26 cellular contexts compared by ENCODE assay signal in genomic region chr4:183961772-183962171, GRCh38. TPM values are rescaled to one million over a fixed set of nuclear protein-coding genes. Genes with fewer than 3 reads are reported as not detected.
A peak's percentile ranks its signal among the peaks of the same experiment; 100 is the strongest.
DNase-seq lines count a peak whose midpoint lies in the region; ATAC-seq and TF ChIP-seq lines count a peak whose summit lies in the region.
"Had no signal": no experiment of that assay in that cellular context is flagged by ENCODE, and none has a peak within 500 bp of the region (broad histone marks: within the 10 kb centered on the region; RNA-seq: fewer than 3 reads in every experiment).

No MANE protein-coding gene starts in this region.

- no peaks in the 10 kb centered on the region for H3K27me3 Mint-ChIP-seq in glutamatergic neuron (ENCODE audit: unreplicated experiment)

- TF ChIP-seq CTCF in cardiac muscle cell (IDR thresholded peaks at IDR 0.05; ENCODE audit: low read depth, low read length) = no peak
- TF ChIP-seq CTCF in glutamatergic neuron (IDR thresholded peaks at IDR 0.05; ENCODE audit: partially characterized antibody, unreplicated experiment) = no peak

- H3K9me3 ChIP-seq in cardiac muscle cell (ENCODE audit: low read depth) = no peaks in the 10 kb centered on the region
- no peaks in the 10 kb centered on the region for H3K9me3 ChIP-seq in right cardiac atrium (ENCODE audit: control insufficient read depth, low read length)
- H3K9me3 ChIP-seq: left lung, upper lobe of left lung had no signal

- H3K36me3 Mint-ChIP-seq in glutamatergic neuron (ENCODE audit: unreplicated experiment) = peaks cover 5% of the 10 kb centered on the region
- H3K36me3 Mint-ChIP-seq: activated CD8-positive, alpha-beta memory T cell treated with anti-CD3 and anti-CD28 coated beads, Interleukin-2, amount 10 ng/mL, durations not matched to agents 7 days and 5 days; immature natural killer cell; natural killer cell had no signal

- H3K4me1 ChIP-seq in cardiac muscle cell (ENCODE audit: low read depth) (peaks cover 24% of the 10 kb centered on the region), right cardiac atrium (ENCODE audit: control insufficient read depth, insufficient read depth, low read length) (peaks cover 3% of the 10 kb centered on the region)
- H3K4me1 ChIP-seq: left lung, upper lobe of left lung had no signal

- peak overlapping the region; percentile 22 for H3K4me3 Mint-ChIP-seq in glutamatergic neuron (ENCODE audit: unreplicated experiment)
- H3K4me3 Mint-ChIP-seq: activated B cell treated with CpG ODN at 0.5 μM for 24 hours; activated CD8-positive, alpha-beta memory T cell treated with anti-CD3 and anti-CD28 coated beads, Interleukin-2, amount 10 ng/mL, durations not matched to agents 7 days and 5 days; B cell; CD8-positive, alpha-beta memory T cell; H9; immature natural killer cell; natural killer cell had no signal

- no peak overlapping the region for H3K4me3 ChIP-seq in cardiac muscle cell
- no peak overlapping the region for H3K4me3 ChIP-seq in right cardiac atrium (ENCODE audit: low read length)
- H3K4me3 ChIP-seq: left lung, smooth muscle cell, upper lobe of left lung had no signal

- no peaks in the 10 kb centered on the region for H3K9me3 Mint-ChIP-seq in glutamatergic neuron (ENCODE audit: unreplicated experiment)
- H3K9me3 Mint-ChIP-seq: activated B cell treated with CpG ODN at 0.5 μM for 24 hours; CD8-positive, alpha-beta memory T cell; H9; immature natural killer cell; natural killer cell had no signal

- WGBS in right cardiac atrium = 85% methylated on average over 1 of the region's 1 CpG

- intact Hi-C loops in right cardiac atrium (cut with DNase I) = no loop called here

- H3K36me3 ChIP-seq in cardiac muscle cell = no peaks in the 10 kb centered on the region
- H3K36me3 ChIP-seq: left lung, upper lobe of left lung had no signal

- H3K27ac ChIP-seq in cardiac muscle cell (peak overlapping the region; percentile 70), right cardiac atrium (ENCODE audit: low read length) (no peak overlapping the region), substantia nigra (ENCODE audit: low read depth, low read length, poor library complexity, severe bottlenecking) (peak overlapping the region; percentile 93)
- H3K27ac ChIP-seq: epithelial cell of prostate, left lung, upper lobe of left lung had no signal

- peak overlapping the region; percentile 40 for H3K27ac Mint-ChIP-seq in glutamatergic neuron (ENCODE audit: unreplicated experiment)
- H3K27ac Mint-ChIP-seq: activated B cell treated with CpG ODN at 0.5 μM for 24 hours; activated CD8-positive, alpha-beta memory T cell treated with anti-CD3 and anti-CD28 coated beads, Interleukin-2, amount 10 ng/mL, durations not matched to agents 7 days and 5 days; B cell; CD8-positive, alpha-beta memory T cell; H9; immature natural killer cell; natural killer cell had no signal

- no peak for ATAC-seq in right cardiac atrium
- ATAC-seq: activated CD8-positive, alpha-beta memory T cell treated with anti-CD3 and anti-CD28 coated beads, Interleukin-2, amount 10 ng/mL, durations not matched to agents 7 days and 5 days; left lung; natural killer cell had no signal

- DNase-seq in cardiac muscle cell (ENCODE audit: low read depth in 1 of 2, low spot score in 1 of 2) = no peak
- DNase-seq in right cardiac atrium = no peak
- peak; percentile 31 for DNase-seq in NCI-H128 (lab: John Stamatoyannopoulos, UW; ENCODE audit: unreplicated experiment)
- no peak for DNase-seq in glutamatergic neuron
- DNase-seq in substantia nigra (lab: John Stamatoyannopoulos, UW) = no peak
- no peak for DNase-seq in germinal center (ENCODE audit: low spot score)
- DNase-seq in H4 (ENCODE audit: low spot score) = no peak
- no peak for DNase-seq in activated CD4-positive, alpha-beta T cell treated with anti-CD3 and anti-CD28 coated beads for 1 hour
- DNase-seq: activated B cell treated with CpG ODN at 0.5 μM for 24 hours; activated CD8-positive, alpha-beta memory T cell treated with anti-CD3 and anti-CD28 coated beads, Interleukin-2, amount 10 ng/mL, durations not matched to agents 7 days and 5 days; activated naive CD4-positive, alpha-beta T cell; activated T-cell treated with anti-CD3 and anti-CD28 coated beads, Interleukin-2, amount 50 U/mL, for 48 hours; CD8-positive, alpha-beta memory T cell; H9; immature natural killer cell; KBM-7; left lung; natural killer cell; NCI-H526; SIG-M5; stimulated activated CD4-positive, alpha-beta T cell treated with anti-CD3 and anti-CD28 coated beads, Interleukin-2, amount 100 ng/mL, for 24 hours; T1000; upper lobe of left lung had no signal

- H3K27me3 ChIP-seq in cardiac muscle cell (no peaks in the 10 kb centered on the region), right cardiac atrium (ENCODE audit: control insufficient read depth, insufficient read depth) (no peaks in the 10 kb centered on the region)
- H3K27me3 ChIP-seq: left lung, upper lobe of left lung had no signal

- peaks cover 25% of the 10 kb centered on the region for H3K4me1 Mint-ChIP-seq in glutamatergic neuron (ENCODE audit: low read depth, unreplicated experiment)
- H3K4me1 Mint-ChIP-seq: activated B cell treated with CpG ODN at 0.5 μM for 24 hours; activated CD8-positive, alpha-beta memory T cell treated with anti-CD3 and anti-CD28 coated beads, Interleukin-2, amount 10 ng/mL, durations not matched to agents 7 days and 5 days; B cell; CD8-positive, alpha-beta memory T cell; immature natural killer cell; natural killer cell had no signal

RNA-seq across cellular contexts. Expression of gene STOX2, which starts 56.7 kb away (rescaled TPM):
- total RNA-seq in cardiac muscle cell (11.5 and 20.1 TPM in 2 replicates), right cardiac atrium (10 to 100 TPM; 12.8 to 19.1 (median 17.3) TPM), glutamatergic neuron (ENCODE audit: unreplicated experiment) (26.7 TPM)
- polyA plus RNA-seq in cardiac muscle cell (5.3 and 6.4 TPM in 2 replicates), right cardiac atrium (2.5 TPM)
- 2.4 and 5.8 TPM in 2 replicates for total RNA-seq in H4 (2014; rRNA removed; shearing (Covaris generic))
- total RNA-seq: activated B cell treated with CpG ODN at 0.5 μM for 24 hours; activated CD8-positive, alpha-beta memory T cell treated with anti-CD3 and anti-CD28 coated beads, Interleukin-2, amount 10 ng/mL, durations not matched to agents 7 days and 5 days; B cell; CD8-positive, alpha-beta memory T cell had no signal
- polyA plus RNA-seq: CD8-positive, alpha-beta memory T cell; immature natural killer cell had no signal
